Comparison of ENCODE assay signal across 28 cellular contexts in the genomic region with DNA sequence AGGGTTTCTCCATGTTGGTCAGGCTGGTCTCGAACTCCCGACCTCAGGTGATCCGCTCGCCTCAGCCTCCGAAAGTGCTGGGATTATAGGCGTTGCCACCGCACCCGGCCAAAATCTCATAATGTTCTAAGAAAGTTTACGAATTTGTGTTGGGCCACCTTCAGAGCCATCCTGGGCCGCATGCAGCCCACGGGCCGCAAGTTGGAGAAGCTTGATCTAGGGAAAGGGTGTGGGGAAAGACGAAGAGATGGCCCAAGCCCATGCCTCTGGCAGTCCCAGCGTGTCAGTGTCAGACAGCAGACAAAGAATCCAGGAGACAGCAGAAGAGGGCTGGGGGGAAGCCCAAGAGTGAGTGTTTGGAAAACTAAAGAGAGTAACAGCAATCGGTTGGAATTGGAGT. TPM values are rescaled to one million over a fixed set of nuclear protein-coding genes. Genes with fewer than 3 reads are reported as not detected.
"Had no signal": no experiment of that assay in that cellular context is flagged by ENCODE, and none has a peak within 500 bp of the region (broad histone marks: within the 10 kb centered on the region; RNA-seq: fewer than 3 reads in every experiment).

No MANE protein-coding gene starts in this region.

- H3K9me3 ChIP-seq: colonic mucosa, esophagus squamous epithelium, gastrocnemius medialis, left lung, lower lobe of right lung had no signal

- H3K4me3 ChIP-seq: colonic mucosa, esophagus squamous epithelium, gastrocnemius medialis, heart right ventricle, left lung, lower lobe of right lung had no signal

- H3K4me3 Mint-ChIP-seq: dendritic cell treated with granulocyte-macrophage colony-stimulating factor and Interleukin-4, amounts not matched to agents 40 ng/mL and 50 ng/mL, for 4 days; effector memory CD8-positive, alpha-beta T cell; endodermal cell had no signal

- H3K4me1 ChIP-seq: colonic mucosa had no signal

- H3K4me1 Mint-ChIP-seq: endodermal cell had no signal

- ATAC-seq: effector memory CD8-positive, alpha-beta T cell; esophagus mucosa; gastrocnemius medialis; heart right ventricle; left cardiac atrium; left lung; left ventricle myocardium superior; lower lobe of right lung had no signal

- H3K27me3 ChIP-seq: colonic mucosa, gastrocnemius medialis, heart right ventricle, left lung had no signal

- H3K27ac ChIP-seq: colonic mucosa, epithelial cell of prostate, esophagus squamous epithelium, gastrocnemius medialis, heart right ventricle, left lung, lower lobe of right lung had no signal

- H3K27ac Mint-ChIP-seq: dendritic cell treated with granulocyte-macrophage colony-stimulating factor and Interleukin-4, amounts not matched to agents 40 ng/mL and 50 ng/mL, for 4 days; effector memory CD8-positive, alpha-beta T cell; endodermal cell had no signal

- H3K36me3 ChIP-seq: colonic mucosa, esophagus squamous epithelium, gastrocnemius medialis, heart right ventricle, left lung, lower lobe of right lung had no signal

- DNase-seq: colonic mucosa; cortex of kidney; effector CD8-positive, alpha-beta T cell; effector memory CD8-positive, alpha-beta T cell; endodermal cell; erythroblast; esophagus squamous epithelium; foreskin fibroblast; foreskin melanocyte; gastrocnemius medialis; glutamatergic neuron; head of caudate nucleus; heart right ventricle; hippocampal formation; left cardiac atrium; left lung; left ventricle myocardium superior; lower lobe of right lung; mesendoderm; midbrain had no signal

- H3K9me3 Mint-ChIP-seq: effector memory CD8-positive, alpha-beta T cell had no signal

RNA-seq across cellular contexts. Expression of a gene that starts 17.3 kb away (rescaled TPM):
- total RNA-seq: dermis microvascular lymphatic vessel endothelial cell, esophagus mucosa, esophagus squamous epithelium, gastrocnemius medialis, glomerular endothelial cell, lower leg skin, lung microvascular endothelial cell, mononuclear cell had no signal

RNA-seq across cellular contexts. Expression of a gene that starts 25.3 kb away (rescaled TPM):
- total RNA-seq: lung microvascular endothelial cell, mononuclear cell had no signal

RNA-seq across cellular contexts. Expression of a gene that starts 32.7 kb away (rescaled TPM):
- total RNA-seq: mononuclear cell had no signal
